Comparison of ENCODE assay signal across 20 cellular contexts in the genomic region with DNA sequence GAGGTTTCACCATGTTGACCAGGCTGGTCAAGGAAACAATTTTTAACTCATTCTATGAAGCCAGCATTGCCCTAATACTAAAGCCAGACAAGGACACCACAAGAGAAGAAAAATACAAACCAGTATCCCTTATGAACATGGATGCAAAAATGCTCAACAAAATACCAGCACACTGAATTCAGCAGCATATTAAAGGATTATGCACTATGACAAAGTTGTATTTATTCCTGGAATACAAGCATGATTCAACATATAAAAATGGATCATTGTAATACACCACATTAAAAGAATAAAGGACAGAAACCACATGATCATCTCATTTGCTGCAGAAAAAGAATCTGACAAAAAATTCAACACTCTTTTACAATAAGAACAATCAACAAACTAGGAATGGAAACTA.
"Had no signal": no experiment of that assay in that cellular context is flagged by ENCODE, and none has a peak within 500 bp of the region (broad histone marks: within the 10 kb centered on the region; RNA-seq: fewer than 3 reads in every experiment).

No MANE protein-coding gene starts in this region.

- H3K27me3 ChIP-seq: MG63 had no signal

- ATAC-seq: K562, Panc1, SK-N-SH treated with all-trans-retinoic acid at 6 μM for 48 hours had no signal

- DNase-seq: MG63, NCI-H1092, NCI-H1105 treated with DMSO at 0.1 percent for 48 hours, NCI-H1436, NCI-H187, NCI-H2029, NCI-H2081 treated with DMSO at 0.1 percent for 48 hours, NCI-H2171, NCI-H226, NCI-H446, NCI-H510A, NCI-H524 treated with DMSO at 0.1 percent for 48 hours, NCI-H69, NCI-H774, SHP77 had no signal

- H3K27ac ChIP-seq: HL-60, RWPE1 had no signal

- H3K4me3 ChIP-seq: K562, MG63 had no signal

- H3K36me3 ChIP-seq: MG63 had no signal
